8 cellular contexts compared by ENCODE assay signal in genomic region chr6:57173056-57173885, GRCh38. TPM values are rescaled to one million over a fixed set of nuclear protein-coding genes. Genes with fewer than 3 reads are reported as not detected.
A peak's percentile ranks its signal among the peaks of the same experiment; 100 is the strongest.
DNase-seq lines count a peak whose midpoint lies in the region; ATAC-seq and TF ChIP-seq lines count a peak whose summit lies in the region.

No MANE protein-coding gene starts in this region.

- H3K27me3 ChIP-seq in MG63 (no peaks in the 10 kb centered on the region), WERI-Rb-1 (ENCODE audit: insufficient read depth, low read depth, severe bottlenecking) (no peaks in the 10 kb centered on the region), endocrine pancreas (ENCODE audit: control insufficient read depth, insufficient read depth, low read length) (no peaks in the 10 kb centered on the region), mucosa of rectum (ENCODE audit: control insufficient read depth in 2 of 2, insufficient read depth in 2 of 2, low read length in 2 of 2) (peaks cover 0 to 5% of the 10 kb centered on the region in 2 donors), thoracic aorta (replicated peaks; ENCODE audit: insufficient read depth) (no peaks in the 10 kb centered on the region)

- ATAC-seq in thoracic aorta (ENCODE audit: insufficient number of reproducible peaks, low FRiP score, low read depth) (no peak), GM18520 (IDR thresholded peaks at IDR 0.05; ENCODE audit: unreplicated experiment) (no peak)

- H3K9me3 ChIP-seq in MG63, result no peaks in the 10 kb centered on the region
- no peaks in the 10 kb centered on the region for H3K9me3 ChIP-seq in WERI-Rb-1 (ENCODE audit: severe bottlenecking)
- no peaks in the 10 kb centered on the region for H3K9me3 ChIP-seq in endocrine pancreas (ENCODE audit: control insufficient read depth, low read length)
- H3K9me3 ChIP-seq in mucosa of rectum (ENCODE audit: control insufficient read depth in 2 of 2, low read length in 2 of 2), result no peaks in the 10 kb centered on the region
- no peaks in the 10 kb centered on the region for H3K9me3 ChIP-seq in thoracic aorta

- H3K27ac ChIP-seq in WERI-Rb-1 (peak overlapping the region; percentile 80), mucosa of rectum (ENCODE audit: low read depth in 2 of 2, low read length in 2 of 2) (peak overlapping the region; percentile 63 to 89), thoracic aorta (peak overlapping the region; percentile 83 to 92)

- H3K4me3 ChIP-seq in GM12864 (ENCODE audit: low read depth, low read length), result peak overlapping the region; percentile 78
- peak overlapping the region; percentile 68 for H3K4me3 ChIP-seq in MG63
- H3K4me3 ChIP-seq in WERI-Rb-1 (ENCODE audit: low read depth, low read length), result peak overlapping the region; percentile 55
- peak overlapping the region; percentile 97 for H3K4me3 ChIP-seq in endocrine pancreas (ENCODE audit: control insufficient read depth, insufficient read depth, low read length)
- H3K4me3 ChIP-seq in mucosa of rectum (ENCODE audit: low read length in 2 of 2), result peak overlapping the region; percentile 68 to 71
- peak overlapping the region; percentile 84 for H3K4me3 ChIP-seq in thoracic aorta

- H3K4me1 ChIP-seq in endocrine pancreas (ENCODE audit: control insufficient read depth, insufficient read depth, low read length) (peaks cover 6% of the 10 kb centered on the region), mucosa of rectum (ENCODE audit: control insufficient read depth in 2 of 2, insufficient read depth in 2 of 2, low read length in 2 of 2) (peaks cover 7 to 16% of the 10 kb centered on the region in 2 donors), thoracic aorta (ENCODE audit: control insufficient read depth in 1 of 2, low read depth in 2 of 2) (peaks cover 37 to 39% of the 10 kb centered on the region in 2 donors)

- H3K36me3 ChIP-seq in MG63 (peaks cover 20% of the 10 kb centered on the region), WERI-Rb-1 (no peaks in the 10 kb centered on the region; the same call in none of the 2 replicates), endocrine pancreas (ENCODE audit: control insufficient read depth, insufficient read depth, low read length) (no peaks in the 10 kb centered on the region), mucosa of rectum (ENCODE audit: control insufficient read depth in 2 of 2, insufficient read depth in 2 of 2, low read length in 2 of 2) (peaks cover 0 to 5% of the 10 kb centered on the region in 2 donors), thoracic aorta (no peaks in the 10 kb centered on the region)

- DNase-seq in GM12864 (ENCODE audit: low read depth), result no peak
- DNase-seq in MG63, result peak; percentile 19
- peak; percentile 34 for DNase-seq in WERI-Rb-1
- DNase-seq in thoracic aorta (ENCODE audit: low spot score), result no peak
- no peak for DNase-seq in NCI-H226

- TF ChIP-seq CTCF in GM12864 (IDR thresholded peaks at IDR 0.05; ENCODE audit: low read depth, low read length, missing control alignments) (no peak), WERI-Rb-1 (IDR thresholded peaks at IDR 0.05; ENCODE audit: low read depth, low read length) (no peak), thoracic aorta (IDR thresholded peaks at IDR 0.05) (no peak)

- H3K9ac ChIP-seq in endocrine pancreas (ENCODE audit: control insufficient read depth, insufficient read depth, low read length) (peak overlapping the region; percentile 82), mucosa of rectum (ENCODE audit: low read depth in 1 of 2, low read length in 2 of 2) (peak overlapping the region; percentile 73 to 74)

RNA-seq across cellular contexts. Expression of gene BAG2, which starts 1.1 kb away (rescaled TPM):
- total RNA-seq in MG63 (2014; rRNA removed; shearing (Covaris generic); ENCODE audit: low replicate concordance), result 12.3 and 14.3 TPM in 2 replicates
- 10 to 100 TPM; 15.7 to 19.6 TPM for total RNA-seq in thoracic aorta

RNA-seq across cellular contexts. Expression of gene RAB23, which starts 48.8 kb away (rescaled TPM):
- 15.5 and 21.1 TPM in 2 replicates for total RNA-seq in MG63 (2014; rRNA removed; shearing (Covaris generic); ENCODE audit: low replicate concordance)
- 10 to 100 TPM; 43.7 to 44.7 TPM for total RNA-seq in thoracic aorta

Comparison
In these comparisons a context has a peak if more than half of its experiments do, and no peak if none do; other contexts are left out.
1. DNase-seq: peak in MG63 (single experiment) and WERI-Rb-1 (single experiment); none in GM12864 (single experiment), thoracic aorta (single experiment) and NCI-H226 (single experiment).
2. Peak in every context shown above with its lines, with median percentiles within 50 percentile points of each other: H3K4me3 ChIP-seq and H3K27ac ChIP-seq.